Comparison of ENCODE assay signal across 10 cellular contexts in genomic region chr7:100102950-100103840, GRCh38. TPM values are rescaled to one million over a fixed set of nuclear protein-coding genes. Genes with fewer than 3 reads are reported as not detected.
DNase-seq lines count a peak whose midpoint lies in the region; ATAC-seq, FAIRE-seq and TF ChIP-seq lines count a peak whose summit lies in the region.
"Had no signal": no experiment of that assay in that cellular context is flagged by ENCODE, and none has a peak within 500 bp of the region (broad histone marks: within the 10 kb centered on the region; RNA-seq: fewer than 3 reads in every experiment).

No MANE protein-coding gene starts in this region.

- no peak for DNase-seq in Caco-2
- peak; percentile 99 for DNase-seq in LHCN-M2 (ENCODE audit: low read depth)
- DNase-seq in K562 (ENCODE audit: extremely low read depth in 1 of 4, low spot score in 3 of 4): peak in 1 of 4 experiments; percentile 40
- DNase-seq in nephron progenitor cell: no peak
- no peak for DNase-seq in iPS-NIHi7 (ENCODE audit: extremely low spot score)
- no peak for DNase-seq in hypothalamus (lab: John Stamatoyannopoulos, UW)
- DNase-seq: activated CD8-positive, alpha-beta memory T cell treated with anti-CD3 and anti-CD28 coated beads, Interleukin-2, amount 50 U/mL, for 48 hours had no signal

- peaks cover 82% of the 10 kb centered on the region for H3K36me3 Mint-ChIP-seq in Caco-2 (ENCODE audit: insufficient read depth, unreplicated experiment)
- H3K36me3 Mint-ChIP-seq in nephron progenitor cell (ENCODE audit: low read depth): peaks cover 40% of the 10 kb centered on the region

- in situ Hi-C loops in K562 (cut with MboI): no loop called here

- POLR2A ChIA-PET in Caco-2 (lab: Charles Lee): interaction anchor here (0.6 to 2.4 kb wide), 4 partner anchors 21 to 462 kb away, joined by 3 to 13 read pairs (median 6); no protein-coding TSS in a partner anchor
- POLR2A ChIA-PET in K562 (lab: Yijun Ruan, JAX): interaction anchor here (0.7 to 4.6 kb wide), 7 partner anchors 10 to 595 kb away, joined by 3 to 115 read pairs (median 20); partner anchors contain the start of genes COPS6 and MBLAC1

- BruUV-seq in Caco-2 (replicated peaks; lab: Mats Ljungman, UMichigan) (no TSS peak), K562 (replicated peaks; lab: Mats Ljungman, UMichigan) (no TSS peak)

- H3K4me1 ChIP-seq in Caco-2: peaks cover 5% of the 10 kb centered on the region; the same call in 1 of the 2 replicates
- peaks cover 9 to 51% of the 10 kb centered on the region in 2 experiments; a peak in 4 of 5 replicates for H3K4me1 ChIP-seq in K562 (replicated peaks in 1 of 2; ENCODE audit: control insufficient read depth in 2 of 2, insufficient read depth in 2 of 2, low read length in 2 of 2)

- H3K27ac Mint-ChIP-seq in Caco-2 (ENCODE audit: unreplicated experiment): peak overlapping the region; percentile 99
- H3K27ac Mint-ChIP-seq in nephron progenitor cell: peak overlapping the region; percentile 100

- no peak for TF ChIP-seq POLR2A in K562 (conservative IDR thresholded peaks at IDR 0.05)

- H3K9ac ChIP-seq in K562 (ENCODE audit: insufficient read depth in 1 of 2, low read depth in 2 of 2, low read length in 2 of 2): peak overlapping the region; percentile 99 to 100; a peak in 3 of 4 replicates

- peak; percentile 75 for FAIRE-seq in K562 (lab: Jason Lieb, UNC)

- H3K27ac ChIP-seq in K562 (ENCODE audit: extremely low read depth, low read depth, low read length): no peak overlapping the region; the same call in 1 of the 3 replicates

- H3K4me3 ChIP-seq in Caco-2 (ENCODE audit: low read depth, low read length) (no peak overlapping the region), K562 (no peak overlapping the region)

- CTCF ChIA-PET in Caco-2 (lab: Charles Lee): interaction anchor here (0.7 kb wide), 1 partner anchor 59 kb away, joined by 4 read pairs; no protein-coding TSS in a partner anchor
- CTCF ChIA-PET in K562 (lab: Yijun Ruan, JAX; ENCODE audit: low intra/inter-chr PET ratio): interaction anchor here (0.6 kb wide), 1 partner anchor 127 kb away, joined by 6 read pairs; no protein-coding TSS in a partner anchor

- no peak for TF ChIP-seq RAD21 in K562 (CRISPR knock-in tag; conservative IDR thresholded peaks at IDR 0.05 in 1 of 2, IDR thresholded peaks at IDR 0.05 in 1 of 2)

- H3K4me2 ChIP-seq in K562 (ENCODE audit: insufficient read depth, low read length): peak overlapping the region; percentile 92; the same call in 1 of the 2 replicates

- no peak for ATAC-seq in K562
- ATAC-seq in HG03520 (IDR thresholded peaks at IDR 0.05; ENCODE audit: unreplicated experiment): no peak
- ATAC-seq in HG03354 (IDR thresholded peaks at IDR 0.05; ENCODE audit: poor library complexity, severe bottlenecking, unreplicated experiment): no peak

- no peak for TF ChIP-seq EP300 in K562 (IDR thresholded peaks at IDR 0.05; ENCODE audit: low read length)

- intact Hi-C loops in Caco-2 (cut with micrococcal nuclease; ENCODE audit: unreplicated experiment) (no loop called here), K562 (cut with micrococcal nuclease) (no loop called here)

- H3K27me3 Mint-ChIP-seq in Caco-2 (ENCODE audit: insufficient read depth, unreplicated experiment) (no peaks in the 10 kb centered on the region), nephron progenitor cell (ENCODE audit: low read depth, poor library complexity) (peaks cover 13% of the 10 kb centered on the region)

- WGBS in K562 (ENCODE audit: insufficient coverage, low coverage, missing lambda C conversion rate): 76% methylated on average over 17 of the region's 17 CpGs

- H3K9me3 Mint-ChIP-seq in Caco-2 (ENCODE audit: unreplicated experiment) (no peaks in the 10 kb centered on the region), nephron progenitor cell (no peaks in the 10 kb centered on the region)

- no peak for TF ChIP-seq CTCF in Caco-2 (IDR thresholded peaks at IDR 0.05; ENCODE audit: insufficient read depth in 1 of 2, low read depth in 1 of 2, low read length in 1 of 2, severe bottlenecking in 1 of 2, unreplicated experiment in 1 of 2)
- TF ChIP-seq CTCF in K562 (IDR thresholded peaks at IDR 0.05 in 2 of 3, conservative IDR thresholded peaks at IDR 0.05 in 1 of 3; ENCODE audit: insufficient read depth in 2 of 3, low read depth in 1 of 3, low read length in 3 of 3): no peak
- TF ChIP-seq CTCF in nephron progenitor cell (IDR thresholded peaks at IDR 0.05): no peak

- H3K4me1 Mint-ChIP-seq in Caco-2 (ENCODE audit: low read depth, unreplicated experiment) (peaks cover 20% of the 10 kb centered on the region), nephron progenitor cell (peaks cover 47% of the 10 kb centered on the region)

- peaks cover 39% of the 10 kb centered on the region for H3K79me2 ChIP-seq in K562 (ENCODE audit: control insufficient read depth, insufficient read depth, low read length)

- H3K9me3 ChIP-seq in Caco-2 (no peaks in the 10 kb centered on the region), K562 (replicated peaks; ENCODE audit: control insufficient read depth, insufficient read depth, low read depth, low read length) (no peaks in the 10 kb centered on the region)
- H3K9me3 ChIP-seq: vagina had no signal

- H3K9me1 ChIP-seq in K562 (ENCODE audit: control insufficient read depth, insufficient read depth, low read length): peaks cover 3% of the 10 kb centered on the region

- no peak overlapping the region for H2AFZ ChIP-seq in K562 (ENCODE audit: low read depth, low read length)

- H3K36me3 ChIP-seq in Caco-2 (ENCODE audit: control insufficient read depth, insufficient read depth, low read length) (peaks cover 7% of the 10 kb centered on the region), K562 (ENCODE audit: control insufficient read depth, insufficient read depth, low read length) (peaks cover 65% of the 10 kb centered on the region)

- peaks cover 23% of the 10 kb centered on the region for H4K20me1 ChIP-seq in K562 (replicated peaks; ENCODE audit: control insufficient read depth, insufficient read depth, low read length)

- no peaks in the 10 kb centered on the region for H3K27me3 ChIP-seq in Caco-2 (replicated peaks; ENCODE audit: control insufficient read depth, insufficient read depth, low read length)
- no peaks in the 10 kb centered on the region for H3K27me3 ChIP-seq in K562 (ENCODE audit: control insufficient read depth in 2 of 2, insufficient read depth in 2 of 2, low read length in 2 of 2)
- H3K27me3 ChIP-seq: vagina had no signal

- H3K4me3 Mint-ChIP-seq in Caco-2 (ENCODE audit: unreplicated experiment) (peak overlapping the region; percentile 95), nephron progenitor cell (peak overlapping the region; percentile 97)

RNA-seq across cellular contexts. Expression of gene AP4M1, which starts 1.8 kb away (rescaled TPM):
- total RNA-seq in Caco-2 (2022) (14.9 and 16.2 TPM in 2 replicates), LHCN-M2 (2014; rRNA removed) (53.1 and 59.9 TPM in 2 replicates), K562 (2014; rRNA removed) (17.4 and 30.9 TPM in 2 replicates), K562 (2014; rRNA removed; fragmentation: Illumina TruSeq; extraction: Trizol) (11.0 and 12.2 TPM in 2 replicates), K562 (2015; rRNA removed; fragmentation: Illumina TruSeq; extraction: Trizol) (11.9 and 13.5 TPM in 2 replicates), K562 (2021) (21.8 and 25.2 TPM in 2 replicates)
- 37.7 TPM for polyA plus RNA-seq in LHCN-M2 (2012)
- total RNA-seq in K562 (2011; cell fraction: chromatin; rRNA removed; ENCODE audit: low replicate concordance): 35.5 and 59.8 TPM in 2 replicates
- 50.4 and 51.6 TPM in 2 replicates for total RNA-seq in K562 (2011; cell fraction: nucleolus; rRNA removed)
- total RNA-seq in K562 (2011; cell fraction: nucleoplasm; rRNA removed): 26.7 and 40.9 TPM in 2 replicates
- polyA plus RNA-seq in K562 (2011; rRNA removed) (12.7 and 14.1 TPM in 2 replicates), K562 (2014; fragmentation: Illumina TruSeq; extraction: Trizol) (16.4 and 18.0 TPM in 2 replicates), K562 (2014; fragmentation: Nextera tagmentation; extraction: Ambion mirVana) (1 to 10 TPM; 1.3 to 3.6 TPM), K562 (2014; rRNA removed) (15.6 and 19.6 TPM in 2 replicates)
- 14.1 and 21.2 TPM in 2 replicates for polyA plus RNA-seq in K562 (2011; cell fraction: cytosol; rRNA removed)
- 41.5 and 49.3 TPM in 2 replicates for polyA plus RNA-seq in K562 (2011; cell fraction: nucleus; rRNA removed)
- 15.8 and 27.8 TPM in 2 replicates for polyA plus RNA-seq in K562 (2012)
- polyA minus RNA-seq in K562 (2011; rRNA and poly(A)+ RNA removed): 10.9 and 15.8 TPM in 2 replicates
- 9.1 and 11.9 TPM in 2 replicates for polyA minus RNA-seq in K562 (2011; cell fraction: cytosol; rRNA and poly(A)+ RNA removed)
- 12.1 and 17.2 TPM in 2 replicates for polyA minus RNA-seq in K562 (2011; cell fraction: nucleus; rRNA and poly(A)+ RNA removed)

RNA-seq across cellular contexts. Expression of gene MCM7, which starts 2.0 kb away (rescaled TPM):
- 227 and 240 TPM in 2 replicates for total RNA-seq in Caco-2 (2022)
- total RNA-seq in LHCN-M2 (2014; rRNA removed): 283 and 290 TPM in 2 replicates
- polyA plus RNA-seq in LHCN-M2 (2012): 149 TPM
- 414 and 758 TPM in 2 replicates for total RNA-seq in K562 (2011; cell fraction: chromatin; rRNA removed; ENCODE audit: low replicate concordance)
- 463 and 497 TPM in 2 replicates for total RNA-seq in K562 (2011; cell fraction: nucleolus; rRNA removed)
- total RNA-seq in K562 (2011; cell fraction: nucleoplasm; rRNA removed): 263 and 349 TPM in 2 replicates
- total RNA-seq in K562 (2014; rRNA removed): 560 and 610 TPM in 2 replicates
- 303 and 336 TPM in 2 replicates for total RNA-seq in K562 (2014; rRNA removed; fragmentation: Illumina TruSeq; extraction: Trizol)
- total RNA-seq in K562 (2015; rRNA removed; fragmentation: Illumina TruSeq; extraction: Trizol): 408 and 410 TPM in 2 replicates
- total RNA-seq in K562 (2021): 588 and 616 TPM in 2 replicates
- 304 and 329 TPM in 2 replicates for polyA plus RNA-seq in K562 (2011; rRNA removed)
- polyA plus RNA-seq in K562 (2011; cell fraction: cytosol; rRNA removed): 333 and 730 TPM in 2 replicates
- 657 and 888 TPM in 2 replicates for polyA plus RNA-seq in K562 (2011; cell fraction: nucleus; rRNA removed)
- 488 and 498 TPM in 2 replicates for polyA plus RNA-seq in K562 (2012)
- 437 and 491 TPM in 2 replicates for polyA plus RNA-seq in K562 (2014; fragmentation: Illumina TruSeq; extraction: Trizol)
- 100 to 1,000 TPM; 407 to 856 TPM for polyA plus RNA-seq in K562 (2014; fragmentation: Nextera tagmentation; extraction: Ambion mirVana)
- 488 and 513 TPM in 2 replicates for polyA plus RNA-seq in K562 (2014; rRNA removed)
- polyA minus RNA-seq in K562 (2011; rRNA and poly(A)+ RNA removed): 295 and 393 TPM in 2 replicates
- polyA minus RNA-seq in K562 (2011; cell fraction: cytosol; rRNA and poly(A)+ RNA removed): 320 and 399 TPM in 2 replicates
- polyA minus RNA-seq in K562 (2011; cell fraction: nucleus; rRNA and poly(A)+ RNA removed): 299 and 305 TPM in 2 replicates

RNA-seq across cellular contexts. Expression of gene COPS6, which starts 14.4 kb away (rescaled TPM):
- 142 and 150 TPM in 2 replicates for total RNA-seq in Caco-2 (2022)
- 96.6 and 100 TPM in 2 replicates for total RNA-seq in LHCN-M2 (2014; rRNA removed)
- 304 TPM for polyA plus RNA-seq in LHCN-M2 (2012)
- 151 and 243 TPM in 2 replicates for total RNA-seq in K562 (2011; cell fraction: chromatin; rRNA removed; ENCODE audit: low replicate concordance)
- total RNA-seq in K562 (2011; cell fraction: nucleolus; rRNA removed): 132 and 134 TPM in 2 replicates
- 123 and 134 TPM in 2 replicates for total RNA-seq in K562 (2011; cell fraction: nucleoplasm; rRNA removed)
- 102 and 119 TPM in 2 replicates for total RNA-seq in K562 (2014; rRNA removed)
- 56.4 and 64.2 TPM in 2 replicates for total RNA-seq in K562 (2014; rRNA removed; fragmentation: Illumina TruSeq; extraction: Trizol)
- 60.1 and 63.0 TPM in 2 replicates for total RNA-seq in K562 (2015; rRNA removed; fragmentation: Illumina TruSeq; extraction: Trizol)
- 168 TPM in 2 replicates for total RNA-seq in K562 (2021)
- 142 and 202 TPM in 2 replicates for polyA plus RNA-seq in K562 (2011; rRNA removed)
- 161 and 249 TPM in 2 replicates for polyA plus RNA-seq in K562 (2011; cell fraction: cytosol; rRNA removed)
- polyA plus RNA-seq in K562 (2011; cell fraction: nucleus; rRNA removed): 125 and 159 TPM in 2 replicates
- polyA plus RNA-seq in K562 (2012): 160 and 243 TPM in 2 replicates
- polyA plus RNA-seq in K562 (2014; fragmentation: Illumina TruSeq; extraction: Trizol): 176 and 194 TPM in 2 replicates
- 100 to 1,000 TPM; 160 to 331 TPM for polyA plus RNA-seq in K562 (2014; fragmentation: Nextera tagmentation; extraction: Ambion mirVana)
- polyA plus RNA-seq in K562 (2014; rRNA removed): 212 and 232 TPM in 2 replicates
- 82.3 and 172 TPM in 2 replicates for polyA minus RNA-seq in K562 (2011; rRNA and poly(A)+ RNA removed)
- 57.4 and 102 TPM in 2 replicates for polyA minus RNA-seq in K562 (2011; cell fraction: cytosol; rRNA and poly(A)+ RNA removed)
- 37.4 and 39.0 TPM in 2 replicates for polyA minus RNA-seq in K562 (2011; cell fraction: nucleus; rRNA and poly(A)+ RNA removed)

RNA-seq across cellular contexts. Expression of gene TAF6, which starts 16.0 kb away (rescaled TPM):
- 81.1 and 81.2 TPM in 2 replicates for total RNA-seq in Caco-2 (2022)
- total RNA-seq in LHCN-M2 (2014; rRNA removed): 98.4 and 106 TPM in 2 replicates
- 72.7 TPM for polyA plus RNA-seq in LHCN-M2 (2012)
- 80.0 and 157 TPM in 2 replicates for total RNA-seq in K562 (2011; cell fraction: chromatin; rRNA removed; ENCODE audit: low replicate concordance)
- 79.9 and 81.2 TPM in 2 replicates for total RNA-seq in K562 (2011; cell fraction: nucleolus; rRNA removed)
- 59.5 and 72.2 TPM in 2 replicates for total RNA-seq in K562 (2011; cell fraction: nucleoplasm; rRNA removed)
- 21.3 and 36.4 TPM in 2 replicates for total RNA-seq in K562 (2014; rRNA removed)
- total RNA-seq in K562 (2014; rRNA removed; fragmentation: Illumina TruSeq; extraction: Trizol): 16.1 and 22.2 TPM in 2 replicates
- total RNA-seq in K562 (2015; rRNA removed; fragmentation: Illumina TruSeq; extraction: Trizol): 17.9 and 21.5 TPM in 2 replicates
- 74.2 and 78.7 TPM in 2 replicates for total RNA-seq in K562 (2021)
- 12.3 and 21.4 TPM in 2 replicates for polyA plus RNA-seq in K562 (2011; rRNA removed)
- 9.2 and 16.8 TPM in 2 replicates for polyA plus RNA-seq in K562 (2011; cell fraction: cytosol; rRNA removed)
- polyA plus RNA-seq in K562 (2011; cell fraction: nucleus; rRNA removed): 43.8 and 63.6 TPM in 2 replicates
- 63.2 and 72.6 TPM in 2 replicates for polyA plus RNA-seq in K562 (2012)
- polyA plus RNA-seq in K562 (2014; fragmentation: Illumina TruSeq; extraction: Trizol): 59.4 and 68.1 TPM in 2 replicates
- polyA plus RNA-seq in K562 (2014; fragmentation: Nextera tagmentation; extraction: Ambion mirVana): under 1 TPM; 0.78 to 0.83 TPM
- 33.1 and 43.1 TPM in 2 replicates for polyA plus RNA-seq in K562 (2014; rRNA removed)
- polyA minus RNA-seq in K562 (2011; rRNA and poly(A)+ RNA removed): 12.3 and 15.9 TPM in 2 replicates
- polyA minus RNA-seq in K562 (2011; cell fraction: cytosol; rRNA and poly(A)+ RNA removed): 23.7 and 37.7 TPM in 2 replicates
- 15.6 and 19.7 TPM in 2 replicates for polyA minus RNA-seq in K562 (2011; cell fraction: nucleus; rRNA and poly(A)+ RNA removed)

RNA-seq across cellular contexts. Expression of gene CNPY4, which starts 16.2 kb away (rescaled TPM):
- total RNA-seq in Caco-2 (2022): 8.8 and 10.1 TPM in 2 replicates
- 23.2 and 28.0 TPM in 2 replicates for total RNA-seq in LHCN-M2 (2014; rRNA removed)
- 29.6 TPM for polyA plus RNA-seq in LHCN-M2 (2012)
- total RNA-seq in K562 (2011; cell fraction: chromatin; rRNA removed; ENCODE audit: low replicate concordance): 6.2 and 14.1 TPM in 2 replicates
- 10.7 and 14.8 TPM in 2 replicates for total RNA-seq in K562 (2011; cell fraction: nucleolus; rRNA removed)
- 13.4 and 13.9 TPM in 2 replicates for total RNA-seq in K562 (2011; cell fraction: nucleoplasm; rRNA removed)
- 5.9 and 7.6 TPM in 2 replicates for total RNA-seq in K562 (2014; rRNA removed)
- total RNA-seq in K562 (2014; rRNA removed; fragmentation: Illumina TruSeq; extraction: Trizol): 7.7 and 9.2 TPM in 2 replicates
- total RNA-seq in K562 (2015; rRNA removed; fragmentation: Illumina TruSeq; extraction: Trizol): 10.2 and 11.2 TPM in 2 replicates
- total RNA-seq in K562 (2021): 5.1 and 5.5 TPM in 2 replicates
- polyA plus RNA-seq in K562 (2011; rRNA removed): 4.9 and 7.0 TPM in 2 replicates
- 3.9 and 5.4 TPM in 2 replicates for polyA plus RNA-seq in K562 (2011; cell fraction: cytosol; rRNA removed)
- 6.1 and 11.1 TPM in 2 replicates for polyA plus RNA-seq in K562 (2011; cell fraction: nucleus; rRNA removed)
- 6.5 and 8.9 TPM in 2 replicates for polyA plus RNA-seq in K562 (2012)
- 6.4 and 8.6 TPM in 2 replicates for polyA plus RNA-seq in K562 (2014; fragmentation: Illumina TruSeq; extraction: Trizol)
- 1 to 10 TPM; 1.9 to 6.3 TPM for polyA plus RNA-seq in K562 (2014; fragmentation: Nextera tagmentation; extraction: Ambion mirVana)
- polyA plus RNA-seq in K562 (2014; rRNA removed): 6.3 and 7.0 TPM in 2 replicates
- polyA minus RNA-seq in K562 (2011; rRNA and poly(A)+ RNA removed): 2.8 and 5.5 TPM in 2 replicates
- polyA minus RNA-seq in K562 (2011; cell fraction: cytosol; rRNA and poly(A)+ RNA removed): 2.7 TPM in 1 of 2 replicates, not detected in the other
- polyA minus RNA-seq in K562 (2011; cell fraction: nucleus; rRNA and poly(A)+ RNA removed): 3.3 and 3.5 TPM in 2 replicates
